In the genomic region with DNA sequence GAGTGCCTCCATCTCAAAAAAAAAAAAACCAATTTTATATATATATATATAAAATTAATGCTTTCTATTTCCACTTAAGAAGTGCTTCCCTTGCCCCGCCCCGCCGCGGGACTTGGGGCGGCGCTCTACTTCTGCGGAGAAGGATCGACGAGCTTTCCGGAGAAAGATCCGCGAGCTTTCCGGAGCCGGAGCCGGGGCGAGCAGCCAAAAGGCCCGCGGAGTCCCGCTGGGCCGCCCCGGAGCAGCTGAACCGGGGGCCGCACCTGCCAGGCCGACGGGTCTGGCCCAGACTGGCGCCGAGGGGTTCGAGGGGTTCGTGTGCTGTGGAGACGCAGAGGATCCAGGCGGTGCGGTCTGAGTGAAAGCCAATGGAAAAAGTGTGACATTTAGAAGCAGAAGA, we compare ENCODE assay signal across 8 cellular contexts. TPM values are rescaled to one million over a fixed set of nuclear protein-coding genes. Genes with fewer than 3 reads are reported as not detected.
DNase-seq lines count a peak whose midpoint lies in the region; ATAC-seq, FAIRE-seq and TF ChIP-seq lines count a peak whose summit lies in the region.

No MANE protein-coding gene starts in this region.

- no peak for TF ChIP-seq POLR2A in GM12891 (IDR thresholded peaks at IDR 0.05; ENCODE audit: low read depth, low read length)

- no peaks in the 10 kb centered on the region for H3K27me3 ChIP-seq in parathyroid adenoma (ENCODE audit: control insufficient read depth, insufficient read depth, low read length)

- H3K36me3 ChIP-seq in parathyroid adenoma (ENCODE audit: control insufficient read depth, insufficient read depth, low read length) = no peaks in the 10 kb centered on the region

- DNase-seq in AG08396 (ENCODE audit: low spot score) = peak; percentile 28
- DNase-seq in activated T-cell treated with anti-CD3 and anti-CD28 coated beads for 1 hour (ENCODE audit: low read depth) = peak; percentile 5
- DNase-seq in fibroblast of villous mesenchyme (ENCODE audit: low read depth) = peak; percentile 55
- DNase-seq in GM12891 (ENCODE audit: insufficient read length, low spot score) = no peak
- no peak for DNase-seq in HuH-7 (ENCODE audit: low spot score)

- no peak overlapping the region for H3K9ac ChIP-seq in parathyroid adenoma

- H3K27ac ChIP-seq in parathyroid adenoma = no peak overlapping the region

- TF ChIP-seq CTCF in fibroblast of villous mesenchyme (IDR thresholded peaks at IDR 0.05; ENCODE audit: insufficient read depth, low read depth, low read length) = peak; percentile 2
- TF ChIP-seq CTCF in parathyroid adenoma (IDR thresholded peaks at IDR 0.05) = no peak

- peak overlapping the region; percentile 48 for H3K4me3 ChIP-seq in fibroblast of villous mesenchyme (ENCODE audit: low read depth, low read length)
- peak overlapping the region; percentile 22 for H3K4me3 ChIP-seq in parathyroid adenoma (ENCODE audit: low read depth, low read length)

- FAIRE-seq in GM12891 (lab: Jason Lieb, UNC) = no peak

- ATAC-seq in HG03280 (IDR thresholded peaks at IDR 0.05; ENCODE audit: unreplicated experiment) (no peak), HG02884 (IDR thresholded peaks at IDR 0.05; ENCODE audit: unreplicated experiment) (no peak)

- no peaks in the 10 kb centered on the region for H3K79me2 ChIP-seq in parathyroid adenoma

- H3K4me1 ChIP-seq in parathyroid adenoma = peaks cover 6% of the 10 kb centered on the region

- H3K4me2 ChIP-seq in parathyroid adenoma (ENCODE audit: low read length) = peak overlapping the region; percentile 31

- no peaks in the 10 kb centered on the region for H3K9me3 ChIP-seq in parathyroid adenoma (ENCODE audit: control insufficient read depth, low read length)

- peak overlapping the region; percentile 83 for H2AFZ ChIP-seq in parathyroid adenoma

TF ChIP-seq in GM12891, 5 proteins besides CTCF, POLR2A, EP300 and RAD21:
- TF ChIP-seq POLR2AphosphoS5 (IDR thresholded peaks at IDR 0.05; ENCODE audit: low read depth, low read length) (no peak), POU2F2 (IDR thresholded peaks at IDR 0.05; ENCODE audit: low read depth, low read length) (no peak), PAX5 (IDR thresholded peaks at IDR 0.05; ENCODE audit: insufficient read depth, low read length, severe bottlenecking) (no peak), TAF1 (IDR thresholded peaks at IDR 0.05; ENCODE audit: low read depth, low read length) (no peak), SPI1 (IDR thresholded peaks at IDR 0.05; ENCODE audit: low read depth, low read length) (no peak)

RNA-seq across cellular contexts. Expression of gene TBC1D26, which starts 50.7 kb away (rescaled TPM):
- total RNA-seq in fibroblast of villous mesenchyme = under 0.01 TPM in 1 of 2 replicates, not detected in the other
- not detected for polyA plus RNA-seq in GM12891 (2012; ENCODE audit: low read depth, missing spikeins)

Comparison
In these comparisons a context has a peak if more than half of its experiments do, and no peak if none do; other contexts are left out.
1. DNase-seq: peak in AG08396 (single experiment), activated T-cell treated with anti-CD3 and anti-CD28 coated beads for 1 hour (single experiment) and fibroblast of villous mesenchyme (single experiment); none in GM12891 (single experiment) and HuH-7 (single experiment).